6 cellular contexts compared by ENCODE assay signal in genomic region chr20:63941282-63942060, GRCh38. TPM values are rescaled to one million over a fixed set of nuclear protein-coding genes. Genes with fewer than 3 reads are reported as not detected.
DNase-seq lines count a peak whose midpoint lies in the region; ATAC-seq lines count a peak whose summit lies in the region.

No MANE protein-coding gene starts in this region.

- no peak overlapping the region for H3K4me3 ChIP-seq in naive thymus-derived CD4-positive, alpha-beta T cell (ENCODE audit: low read length)

- peak overlapping the region; percentile 71 for H3K27ac Mint-ChIP-seq in activated naive CD4-positive, alpha-beta T cell treated with anti-CD3 and anti-CD28 coated beads for 36 hours
- H3K27ac Mint-ChIP-seq in naive thymus-derived CD4-positive, alpha-beta T cell: peak overlapping the region in 8 of 9 donors; percentile 59 to 92 (median 86)

- no peaks in the 10 kb centered on the region for H3K9me3 Mint-ChIP-seq in activated naive CD4-positive, alpha-beta T cell treated with anti-CD3 and anti-CD28 coated beads for 36 hours
- H3K9me3 Mint-ChIP-seq in naive thymus-derived CD4-positive, alpha-beta T cell: peaks cover 0 to under 1% (median 0%) of the 10 kb centered on the region in 11 donors

- CTCF ChIA-PET in activated naive CD4-positive, alpha-beta T cell treated with anti-CD3 and anti-CD28 coated beads for 36 hours (lab: Charles Lee): no interaction called here
- CTCF ChIA-PET in naive thymus-derived CD4-positive, alpha-beta T cell (lab: Charles Lee): no interaction called here

- H3K36me3 ChIP-seq in naive thymus-derived CD4-positive, alpha-beta T cell (ENCODE audit: control insufficient read depth in 2 of 3, insufficient read depth in 3 of 3, low read length in 3 of 3): peaks cover 0 to 62% (median 13%) of the 10 kb centered on the region in 3 experiments

- peak; percentile 92 for ATAC-seq in naive thymus-derived CD4-positive, alpha-beta T cell
- no peak for ATAC-seq in HG03354 (IDR thresholded peaks at IDR 0.05; ENCODE audit: poor library complexity, severe bottlenecking, unreplicated experiment)

- intact Hi-C loops in activated naive CD4-positive, alpha-beta T cell treated with anti-CD3 and anti-CD28 coated beads for 36 hours (cut with micrococcal nuclease): no loop called here
- intact Hi-C loops in naive thymus-derived CD4-positive, alpha-beta T cell (cut with micrococcal nuclease): loop anchor here in 1 of 2 donors (1.0 kb wide), 1 partner anchor 388 kb away; no protein-coding TSS in a partner anchor

- H3K9me3 ChIP-seq in naive thymus-derived CD4-positive, alpha-beta T cell (ENCODE audit: control insufficient read depth in 2 of 3, low read length in 3 of 3): no peaks in the 10 kb centered on the region

- POLR2A ChIA-PET in naive thymus-derived CD4-positive, alpha-beta T cell (lab: Charles Lee): interaction anchor here (0.6 to 2.1 kb wide), 4 partner anchors 15 to 467 kb away, joined by 3 to 9 read pairs (median 4); partner anchors contain the start of gene UCKL1

- DNase-seq in NCI-H460 (ENCODE audit: extremely low read depth, low read depth): peak; percentile 87
- DNase-seq in activated naive CD4-positive, alpha-beta T cell treated with anti-CD3 and anti-CD28 coated beads for 36 hours: peak; percentile 84
- DNase-seq in naive thymus-derived CD4-positive, alpha-beta T cell: peak; percentile 51 to 81 (median 71)
- no peak for DNase-seq in HK-2 (ENCODE audit: unreplicated experiment)
- DNase-seq in NCI-H2196 (lab: John Stamatoyannopoulos, UW; ENCODE audit: unreplicated experiment): no peak

- no peaks in the 10 kb centered on the region for H3K27me3 Mint-ChIP-seq in activated naive CD4-positive, alpha-beta T cell treated with anti-CD3 and anti-CD28 coated beads for 36 hours (ENCODE audit: low read depth)
- no peaks in the 10 kb centered on the region for H3K27me3 Mint-ChIP-seq in naive thymus-derived CD4-positive, alpha-beta T cell

- peaks cover 7 to 16% of the 10 kb centered on the region in 2 donors for H3K4me1 ChIP-seq in naive thymus-derived CD4-positive, alpha-beta T cell (ENCODE audit: control insufficient read depth in 2 of 2, insufficient read depth in 2 of 2, low read length in 2 of 2)

- H3K4me3 Mint-ChIP-seq in activated naive CD4-positive, alpha-beta T cell treated with anti-CD3 and anti-CD28 coated beads for 36 hours: no peak overlapping the region
- H3K4me3 Mint-ChIP-seq in naive thymus-derived CD4-positive, alpha-beta T cell: peak overlapping the region in 6 of 10 donors; percentile 17 to 75 (median 66)

- peak overlapping the region; percentile 51 for H3K27ac ChIP-seq in naive thymus-derived CD4-positive, alpha-beta T cell (ENCODE audit: low read depth, low read length)

- H3K27me3 ChIP-seq in naive thymus-derived CD4-positive, alpha-beta T cell (ENCODE audit: control insufficient read depth in 2 of 2, insufficient read depth in 2 of 2, low read length in 2 of 2): no peaks in the 10 kb centered on the region

- peaks cover 11% of the 10 kb centered on the region for H3K36me3 Mint-ChIP-seq in activated naive CD4-positive, alpha-beta T cell treated with anti-CD3 and anti-CD28 coated beads for 36 hours (ENCODE audit: low read depth)
- H3K36me3 Mint-ChIP-seq in naive thymus-derived CD4-positive, alpha-beta T cell: peaks cover 0 to 16% (median 0%) of the 10 kb centered on the region in 5 donors

- H3K4me1 Mint-ChIP-seq in activated naive CD4-positive, alpha-beta T cell treated with anti-CD3 and anti-CD28 coated beads for 36 hours (ENCODE audit: low read depth): peaks cover 10% of the 10 kb centered on the region
- peaks cover 0 to 33% (median 17%) of the 10 kb centered on the region in 7 donors for H3K4me1 Mint-ChIP-seq in naive thymus-derived CD4-positive, alpha-beta T cell

RNA-seq across cellular contexts. Expression of gene UCKL1, which starts 14.7 kb away (rescaled TPM):
- 17.9 and 18.5 TPM in 2 replicates for total RNA-seq in NCI-H460 (2014; rRNA removed; shearing (Covaris generic))
- polyA plus RNA-seq in NCI-H460 (2014; cell fraction: nucleus; rRNA removed): 38.6 and 43.9 TPM in 2 replicates
- total RNA-seq in activated naive CD4-positive, alpha-beta T cell treated with anti-CD3 and anti-CD28 coated beads for 36 hours: 10 to 100 TPM; 23.3 to 23.9 TPM
- 10 to 100 TPM; 42.0 to 49.0 (median 46.6) TPM for total RNA-seq in naive thymus-derived CD4-positive, alpha-beta T cell
- 10 to 100 TPM; 20.5 to 33.0 TPM for polyA plus RNA-seq in naive thymus-derived CD4-positive, alpha-beta T cell

RNA-seq across cellular contexts. Expression of gene ZNF512B, which starts 28.3 kb away (rescaled TPM):
- total RNA-seq in NCI-H460 (2014; rRNA removed; shearing (Covaris generic)): 6.6 and 6.9 TPM in 2 replicates
- 34.6 and 46.0 TPM in 2 replicates for polyA plus RNA-seq in NCI-H460 (2014; cell fraction: nucleus; rRNA removed)
- total RNA-seq in activated naive CD4-positive, alpha-beta T cell treated with anti-CD3 and anti-CD28 coated beads for 36 hours: 1 to 10 TPM; 7.9 to 8.3 TPM
- 10 to 100 TPM; 17.7 to 29.8 (median 26.3) TPM for total RNA-seq in naive thymus-derived CD4-positive, alpha-beta T cell
- 1 to 10 TPM; 1.1 to 2.4 TPM for polyA plus RNA-seq in naive thymus-derived CD4-positive, alpha-beta T cell

RNA-seq across cellular contexts. Expression of gene SAMD10, which starts 38.0 kb away (rescaled TPM):
- 2.6 and 3.6 TPM in 2 replicates for total RNA-seq in NCI-H460 (2014; rRNA removed; shearing (Covaris generic))
- 26.0 and 30.0 TPM in 2 replicates for polyA plus RNA-seq in NCI-H460 (2014; cell fraction: nucleus; rRNA removed)
- 10 to 100 TPM; 20.5 to 21.8 TPM for total RNA-seq in activated naive CD4-positive, alpha-beta T cell treated with anti-CD3 and anti-CD28 coated beads for 36 hours
- total RNA-seq in naive thymus-derived CD4-positive, alpha-beta T cell: 10 to 100 TPM; 10.2 to 37.8 (median 22.7) TPM
- 10 to 100 TPM; 11.5 to 14.2 TPM for polyA plus RNA-seq in naive thymus-derived CD4-positive, alpha-beta T cell

RNA-seq across cellular contexts. Expression of gene PRPF6, which starts 39.5 kb away (rescaled TPM):
- total RNA-seq in NCI-H460 (2014; rRNA removed; shearing (Covaris generic)): 45.1 and 47.9 TPM in 2 replicates
- polyA plus RNA-seq in NCI-H460 (2014; cell fraction: nucleus; rRNA removed): 67.3 and 71.2 TPM in 2 replicates
- total RNA-seq in activated naive CD4-positive, alpha-beta T cell treated with anti-CD3 and anti-CD28 coated beads for 36 hours: 10 to 100 TPM; 39.4 to 40.2 TPM
- 10 to 100 TPM; 71.2 to 95.8 (median 82.9) TPM for total RNA-seq in naive thymus-derived CD4-positive, alpha-beta T cell
- 100 to 1,000 TPM in 1 of 2 donors, 10 to 100 TPM in 1; 86.9 to 127 TPM for polyA plus RNA-seq in naive thymus-derived CD4-positive, alpha-beta T cell

RNA-seq across cellular contexts. Expression of gene DNAJC5, which starts 46.5 kb away (rescaled TPM):
- 30.7 and 31.9 TPM in 2 replicates for total RNA-seq in NCI-H460 (2014; rRNA removed; shearing (Covaris generic))
- polyA plus RNA-seq in NCI-H460 (2014; cell fraction: nucleus; rRNA removed): 26.5 and 40.0 TPM in 2 replicates
- total RNA-seq in activated naive CD4-positive, alpha-beta T cell treated with anti-CD3 and anti-CD28 coated beads for 36 hours: 10 to 100 TPM; 19.4 to 19.5 TPM
- 10 to 100 TPM; 35.5 to 56.8 (median 50.3) TPM for total RNA-seq in naive thymus-derived CD4-positive, alpha-beta T cell
- 1 to 10 TPM; 7.5 to 7.6 TPM for polyA plus RNA-seq in naive thymus-derived CD4-positive, alpha-beta T cell

Comparison
In these comparisons a context has a peak if more than half of its experiments do, and no peak if none do; other contexts are left out.
1. DNase-seq: peak in NCI-H460 (single experiment), activated naive CD4-positive, alpha-beta T cell treated with anti-CD3 and anti-CD28 coated beads for 36 hours (single experiment) and naive thymus-derived CD4-positive, alpha-beta T cell (9 of 9); none in HK-2 (single experiment) and NCI-H2196 (single experiment).